ENCODE assay signal across 13 cellular contexts in the genomic region with DNA sequence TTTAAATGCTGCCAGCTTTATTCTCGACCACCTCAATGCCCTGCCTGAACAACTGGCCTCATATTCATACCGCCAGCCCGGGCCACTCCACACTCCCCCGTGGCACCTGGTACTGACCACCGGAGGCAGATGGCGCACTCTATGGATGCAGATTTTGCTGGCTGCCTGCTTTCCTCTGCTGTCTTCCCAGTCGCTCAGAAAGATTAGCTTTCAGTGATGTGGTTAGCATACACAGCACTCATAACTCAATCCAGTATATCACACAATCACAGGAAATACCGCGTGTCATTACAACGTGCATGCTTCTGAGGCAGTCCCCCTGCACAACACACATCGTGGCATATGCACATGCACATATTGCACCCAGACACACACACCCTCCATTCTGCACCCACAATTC.
A peak's percentile ranks its signal among the peaks of the same experiment; 100 is the strongest.
DNase-seq lines count a peak whose midpoint lies in the region; ATAC-seq, FAIRE-seq and TF ChIP-seq lines count a peak whose summit lies in the region.
"Had no signal": no experiment of that assay in that cellular context is flagged by ENCODE, and none has a peak within 500 bp of the region (broad histone marks: within the 10 kb centered on the region; RNA-seq: fewer than 3 reads in every experiment).

No MANE protein-coding gene starts in this region.

- H3K9ac ChIP-seq in astrocyte (ENCODE audit: low read length): no peak overlapping the region

- peaks cover 11% of the 10 kb centered on the region for H3K4me1 ChIP-seq in astrocyte (ENCODE audit: insufficient read depth, low read length)

- no peak overlapping the region for H3K27ac ChIP-seq in astrocyte (ENCODE audit: low read depth, low read length)

- no peaks in the 10 kb centered on the region for H3K36me3 ChIP-seq in astrocyte (ENCODE audit: insufficient read depth, low read length)

- peak; percentile 20 for DNase-seq in DMS53 (lab: John Stamatoyannopoulos, UW)
- no peak for DNase-seq in DMS53 treated with DMSO at 0.1 percent for 48 hours (lab: John Stamatoyannopoulos, UW; ENCODE audit: unreplicated experiment)
- DNase-seq in HEK293T (ENCODE audit: extremely low spot score): peak; percentile 35
- DNase-seq in astrocyte (ENCODE audit: low read depth): peak; percentile 35
- peak in 2 of 10 donors; percentile 25 to 26 for DNase-seq in naive thymus-derived CD8-positive, alpha-beta T cell
- DNase-seq in NCI-H526 treated with DMSO at 0.1 percent for 48 hours (lab: John Stamatoyannopoulos, UW): no peak
- DNase-seq in left colon: no peak
- DNase-seq: activated gamma-delta T cell treated with Interleukin-2 at 50 U/mL for 16 hours, islet precursor cell, NCI-H774 had no signal

- POLR2A ChIA-PET in HEK293T (lab: Yijun Ruan, JAX): interaction anchor here (0.7 kb wide), 1 partner anchor 92 kb away, joined by 3 read pairs; no protein-coding TSS in a partner anchor
- POLR2A ChIA-PET in naive thymus-derived CD8-positive, alpha-beta T cell (lab: Charles Lee): interaction anchor here (0.5 to 2.2 kb wide), 3 partner anchors 68 to 140 kb away, joined by 3 to 10 read pairs (median 3); no protein-coding TSS in a partner anchor

- no peak overlapping the region for H3K4me3 ChIP-seq in astrocyte (ENCODE audit: insufficient read depth, low read depth, low read length)

- no peaks in the 10 kb centered on the region for H3K27me3 ChIP-seq in astrocyte (ENCODE audit: insufficient read depth, low read length)

- H3K4me3 Mint-ChIP-seq in astrocyte (ENCODE audit: unreplicated experiment): no peak overlapping the region
- peak overlapping the region in 8 of 10 donors; percentile 2 to 34 (median 24) for H3K4me3 Mint-ChIP-seq in naive thymus-derived CD8-positive, alpha-beta T cell

- intact Hi-C loops in left colon (cut with DNase I, micrococcal nuclease): no loop called here

- no peaks in the 10 kb centered on the region for H3K79me2 ChIP-seq in astrocyte (ENCODE audit: insufficient read depth, low read length)

- no peaks in the 10 kb centered on the region for H4K20me1 ChIP-seq in astrocyte (ENCODE audit: insufficient read depth, low read length)

- peak overlapping the region; percentile 49 for H3K4me2 ChIP-seq in astrocyte (ENCODE audit: low read length)

- H3K27me3 Mint-ChIP-seq in astrocyte (ENCODE audit: low read depth, unreplicated experiment): peaks cover 10% of the 10 kb centered on the region
- peaks cover 0 to 4% (median 0%) of the 10 kb centered on the region in 5 donors for H3K27me3 Mint-ChIP-seq in naive thymus-derived CD8-positive, alpha-beta T cell

- no peak overlapping the region for H3K27ac Mint-ChIP-seq in astrocyte (ENCODE audit: unreplicated experiment)
- H3K27ac Mint-ChIP-seq in naive thymus-derived CD8-positive, alpha-beta T cell: peak overlapping the region in 2 of 10 donors; percentile 5 to 78

- CTCF ChIA-PET in HEK293T (lab: Yijun Ruan, JAX): interaction anchor here (0.6 to 0.7 kb wide), 2 partner anchors 15 to 23 kb away, joined by 3 read pairs; no protein-coding TSS in a partner anchor

- H3K9me3 ChIP-seq in astrocyte (ENCODE audit: insufficient read depth, low read depth, low read length): no peaks in the 10 kb centered on the region

- no peak for TF ChIP-seq CTCF in astrocyte (IDR thresholded peaks at IDR 0.05; ENCODE audit: insufficient read depth, low read depth, low read length)

- peak; percentile 53 to 80 for ATAC-seq in naive thymus-derived CD8-positive, alpha-beta T cell
- ATAC-seq in HG03432 (IDR thresholded peaks at IDR 0.05; ENCODE audit: unreplicated experiment) (no peak), left colon (no peak)

- no peak overlapping the region for H2AFZ ChIP-seq in astrocyte (ENCODE audit: low read depth, low read length)

- no peaks in the 10 kb centered on the region for H3K9me3 Mint-ChIP-seq in astrocyte (ENCODE audit: unreplicated experiment)
- no peaks in the 10 kb centered on the region for H3K9me3 Mint-ChIP-seq in naive thymus-derived CD8-positive, alpha-beta T cell
- H3K9me3 Mint-ChIP-seq: T-helper 2 cell treated with Interferon-gamma antibody and Interleukin-4, amounts not matched to agents 5 μg/mL and 100 μg/mL, for 36 hours had no signal

- FAIRE-seq in astrocyte (lab: Jason Lieb, UNC): no peak
- FAIRE-seq: GM19239 had no signal

- peaks cover 4% of the 10 kb centered on the region for H3K4me1 Mint-ChIP-seq in astrocyte (ENCODE audit: low read depth, unreplicated experiment)
- peaks cover 9 to 14% (median 11%) of the 10 kb centered on the region in 4 donors for H3K4me1 Mint-ChIP-seq in naive thymus-derived CD8-positive, alpha-beta T cell

- H3K36me3 Mint-ChIP-seq in astrocyte (ENCODE audit: low read depth, unreplicated experiment): no peaks in the 10 kb centered on the region
- H3K36me3 Mint-ChIP-seq in naive thymus-derived CD8-positive, alpha-beta T cell: no peaks in the 10 kb centered on the region

TF ChIP-seq in HEK293T, 16 proteins besides CTCF, POLR2A, EP300 and RAD21:
- no peak for TF ChIP-seq TARDBP (IDR thresholded peaks at IDR 0.05)
- TF ChIP-seq ELF4 (IDR thresholded peaks at IDR 0.05): no peak
- TF ChIP-seq L3MBTL2 (conservative IDR thresholded peaks at IDR 0.05): no peak
- TF ChIP-seq ZNF384 (IDR thresholded peaks at IDR 0.05): no peak

Comparison
In these comparisons a context has a peak if more than half of its experiments do, and no peak if none do; other contexts are left out.
1. DNase-seq: peak in DMS53 (single experiment), HEK293T (single experiment) and astrocyte (single experiment); none in DMS53 treated with DMSO at 0.1 percent for 48 hours (single experiment), NCI-H526 treated with DMSO at 0.1 percent for 48 hours (single experiment) and left colon (0 of 2).
2. ATAC-seq: peak in naive thymus-derived CD8-positive, alpha-beta T cell (2 of 2); none in HG03432 (single experiment) and left colon (single experiment).